ENCODE assay signal across 15 cellular contexts in genomic region chr11:16261836-16262644, GRCh38.
A peak's percentile ranks its signal among the peaks of the same experiment; 100 is the strongest.
DNase-seq lines count a peak whose midpoint lies in the region; ATAC-seq, FAIRE-seq and TF ChIP-seq lines count a peak whose summit lies in the region.
"Had no signal": no experiment of that assay in that cellular context is flagged by ENCODE, and none has a peak within 500 bp of the region (broad histone marks: within the 10 kb centered on the region; RNA-seq: fewer than 3 reads in every experiment).

No MANE protein-coding gene starts in this region.

- H3T11ph ChIP-seq in H9 (ENCODE audit: low read length), result no peak overlapping the region

- no peaks in the 10 kb centered on the region for H3K27me3 ChIP-seq in H9 (ENCODE audit: insufficient read depth, low read length)
- H3K27me3 ChIP-seq: foreskin keratinocyte had no signal

- H3K27ac Mint-ChIP-seq in H9, result no peak overlapping the region

- no peaks in the 10 kb centered on the region for H3K79me1 ChIP-seq in H9 (ENCODE audit: insufficient read depth, low read depth, low read length, poor library complexity, severe bottlenecking)

- peaks cover 2% of the 10 kb centered on the region for H3K27me3 Mint-ChIP-seq in H9 (ENCODE audit: low read depth)

- ATAC-seq in GM18867 (IDR thresholded peaks at IDR 0.05; ENCODE audit: unreplicated experiment) (peak; percentile 96), GM21786 (IDR thresholded peaks at IDR 0.05; ENCODE audit: unreplicated experiment) (peak; percentile 97), HG03378 (IDR thresholded peaks at IDR 0.05; ENCODE audit: unreplicated experiment) (peak; percentile 94), left colon (peak; percentile 100)
- ATAC-seq: foreskin keratinocyte, K562 had no signal

- no peak overlapping the region for H4K5ac ChIP-seq in H9 (ENCODE audit: insufficient read length, low read depth, low read length)

- no peak overlapping the region for H3K4me3 Mint-ChIP-seq in H9

- H3K56ac ChIP-seq in H9 (ENCODE audit: insufficient read length, low read depth, low read length), result no peak overlapping the region

- H3K18ac ChIP-seq in H9 (ENCODE audit: insufficient read length, low read depth, low read length), result no peak overlapping the region

- no peak overlapping the region for H2BK20ac ChIP-seq in H9 (ENCODE audit: low read depth, low read length, poor library complexity, severe bottlenecking)

- no peak for FAIRE-seq in GM12892 (lab: Jason Lieb, UNC)

- no peak overlapping the region for H3K9ac ChIP-seq in H9 (ENCODE audit: extremely low read depth, insufficient read length, low read length)

- no peaks in the 10 kb centered on the region for H4K20me1 ChIP-seq in H9 (ENCODE audit: control insufficient read depth, insufficient read depth, insufficient read length)

- peaks cover 0 to 2% of the 10 kb centered on the region in 2 experiments; a peak in 2 of 5 replicates for H3K9me3 Mint-ChIP-seq in H9

- H3K36me3 Mint-ChIP-seq in H9 (ENCODE audit: insufficient read depth in 1 of 3, low read depth in 3 of 3), result no peaks in the 10 kb centered on the region

- DNase-seq in left colon, result no peak
- no peak for DNase-seq in NCI-H1694 (lab: John Stamatoyannopoulos, UW)
- no peak for DNase-seq in GF-D8 (lab: John Stamatoyannopoulos, UW)
- no peak for DNase-seq in GM12892 (ENCODE audit: insufficient read length)
- DNase-seq in H9, result no peak
- DNase-seq: activated CD8-positive, alpha-beta memory T cell treated with anti-CD3 and anti-CD28 coated beads, Interleukin-2, amount 50 U/mL, for 48 hours; amniotic stem cell; foreskin keratinocyte; H7; NCI-H2081; occipital lobe had no signal

- no peaks in the 10 kb centered on the region for H3K4me1 ChIP-seq in H9 (ENCODE audit: insufficient read depth, low read length)
- H3K4me1 ChIP-seq: foreskin keratinocyte had no signal

- no peak overlapping the region for H2AFZ ChIP-seq in H9 (ENCODE audit: low read length)

- no peak overlapping the region for H2BK120ac ChIP-seq in H9 (ENCODE audit: low read depth, low read length, poor library complexity, severe bottlenecking)

- no peak overlapping the region for H3K4me2 ChIP-seq in H9 (ENCODE audit: insufficient read depth, insufficient read length, low read length)

- H3K14ac ChIP-seq in H9 (ENCODE audit: insufficient read depth, low read length), result no peak overlapping the region

- H2BK5ac ChIP-seq in H9 (ENCODE audit: insufficient read length, low read length), result no peak overlapping the region

- H3K9me3 ChIP-seq in H9 (ENCODE audit: control insufficient read depth, low read depth, low read length), result no peaks in the 10 kb centered on the region

- H3K4me1 Mint-ChIP-seq in H9, result no peaks in the 10 kb centered on the region

- no peak overlapping the region for H2AK5ac ChIP-seq in H9 (ENCODE audit: insufficient read length, low read length)

- no peak for TF ChIP-seq POLR2A in GM12892 (IDR thresholded peaks at IDR 0.05; ENCODE audit: low read depth, low read length)

- intact Hi-C loops in left colon (cut with DNase I, micrococcal nuclease), result no loop called here

- no peak overlapping the region for H3K23ac ChIP-seq in H9 (ENCODE audit: insufficient read length, low read depth, low read length)

- WGBS in H9 (ENCODE audit: extremely low coverage, insufficient read length, low lambda C conversion rate), result no CpG with 5 or more reads among the region's 3 CpGs

- no peaks in the 10 kb centered on the region for H3K79me2 ChIP-seq in H9 (ENCODE audit: insufficient read depth, low read length)

- H2BK15ac ChIP-seq in H9 (ENCODE audit: low read depth, low read length), result no peak overlapping the region

- no peak overlapping the region for H2BK12ac ChIP-seq in H9 (ENCODE audit: insufficient read length, low read depth, low read length)

- no peak overlapping the region for H3K4ac ChIP-seq in H9 (ENCODE audit: low read depth, low read length)

- H4K91ac ChIP-seq in H9 (ENCODE audit: insufficient read length, low read depth, low read length), result no peak overlapping the region

- no peak for TF ChIP-seq CTCF in H9 (conservative IDR thresholded peaks at IDR 0.05)

- no peak overlapping the region for H4K8ac ChIP-seq in H9 (replicated peaks; ENCODE audit: insufficient read length, low read depth, low read length)

- H3K27ac ChIP-seq in H9 (ENCODE audit: insufficient read length, low read depth, low read length), result no peak overlapping the region
- H3K27ac ChIP-seq: foreskin keratinocyte had no signal

- no peaks in the 10 kb centered on the region for H3K23me2 ChIP-seq in H9 (ENCODE audit: insufficient read length, low read depth, low read length, poor library complexity, severe bottlenecking)
